1 cellular context compared by ENCODE assay signal in the genomic region with DNA sequence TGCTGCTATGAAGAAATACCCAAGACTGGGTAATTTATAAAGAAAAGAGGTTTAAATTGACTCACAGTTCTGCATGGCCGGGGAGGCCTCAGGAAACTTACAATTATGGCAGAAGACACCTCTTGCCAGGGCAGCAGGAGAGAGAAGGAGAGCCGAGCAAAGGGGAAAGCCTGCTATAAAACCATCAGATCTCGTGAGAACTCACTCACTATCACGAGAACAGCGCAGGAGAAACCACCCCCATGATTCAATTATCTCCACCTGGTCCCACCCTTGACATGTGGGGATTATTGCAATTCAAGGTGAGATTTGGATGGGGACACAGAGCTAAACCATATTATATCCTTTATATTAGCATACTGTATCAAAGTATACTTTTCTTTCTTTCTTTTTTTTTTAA. TPM values are rescaled to one million over a fixed set of nuclear protein-coding genes. Genes with fewer than 3 reads are reported as not detected.
"Had no signal": no experiment of that assay in that cellular context is flagged by ENCODE, and none has a peak within 500 bp of the region (broad histone marks: within the 10 kb centered on the region; RNA-seq: fewer than 3 reads in every experiment).

No MANE protein-coding gene starts in this region.

RNA-seq across cellular contexts. Expression of a gene that starts 42.2 kb away (rescaled TPM):
- total RNA-seq: endothelial cell of umbilical vein had no signal
- polyA plus RNA-seq: endothelial cell of umbilical vein had no signal
